33 cellular contexts compared by ENCODE assay signal in the genomic region with DNA sequence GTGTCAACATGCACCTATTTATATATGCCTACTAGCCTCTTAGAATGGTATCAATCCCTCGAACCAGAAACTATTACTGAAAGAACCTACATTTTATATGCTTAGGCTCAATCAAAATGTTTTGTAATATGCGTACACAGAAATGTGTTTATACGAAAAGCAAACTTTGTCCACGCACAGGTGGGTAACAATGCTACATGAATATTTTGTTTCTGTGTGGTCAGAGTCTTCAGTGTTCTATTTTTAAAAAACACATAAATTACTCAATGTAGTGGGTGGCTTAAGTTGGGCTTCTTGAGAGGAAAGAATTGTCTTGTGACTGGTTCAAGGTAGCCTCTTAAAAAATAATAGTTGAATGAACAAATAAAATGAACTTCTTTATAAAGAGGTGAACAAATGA.
"Had no signal": no experiment of that assay in that cellular context is flagged by ENCODE, and none has a peak within 500 bp of the region (broad histone marks: within the 10 kb centered on the region; RNA-seq: fewer than 3 reads in every experiment).

No MANE protein-coding gene starts in this region.

- H3K36me3 Mint-ChIP-seq: activated CD4-positive, alpha-beta memory T cell treated with anti-CD3 and anti-CD28 coated beads for 36 hours had no signal

- H3K4me3 Mint-ChIP-seq: activated CD4-positive, alpha-beta memory T cell treated with anti-CD3 and anti-CD28 coated beads for 36 hours; activated CD4-positive, alpha-beta T cell treated with anti-CD3 and anti-CD28 coated beads for 36 hours; activated CD4-positive, alpha-beta T cell treated with anti-CD3 and anti-CD28 coated beads, Interleukin-2, amount 10 ng/mL, durations not matched to agents 24 days and 14 days; activated CD8-positive, alpha-beta memory T cell treated with anti-CD3 and anti-CD28 coated beads, Interleukin-2, amount 10 ng/mL, durations not matched to agents 7 days and 5 days; activated CD8-positive, alpha-beta T cell treated with anti-CD3 and anti-CD28 coated beads, Interleukin-2, amount 10 ng/mL, durations not matched to agents 7 days and 5 days; activated naive CD4-positive, alpha-beta T cell treated with anti-CD3 and anti-CD28 coated beads for 36 hours; activated naive CD4-positive, alpha-beta T cell treated with anti-CD3 and anti-CD28 coated beads, Interleukin-2, amount 50 U/mL, for 24 hours; activated naive CD8-positive, alpha-beta T cell treated with anti-CD3 and anti-CD28 coated beads for 36 hours; activated naive CD8-positive, alpha-beta T cell treated with anti-CD3 and anti-CD28 coated beads, Interleukin-2, amount 50 U/mL, for 24 hours; effector memory CD8-positive, alpha-beta T cell; T-helper 17 cell; T-helper 2 cell treated with Interferon-gamma antibody and Interleukin-4, amounts not matched to agents 5 μg/mL and 100 μg/mL, for 36 hours had no signal

- H3K27ac Mint-ChIP-seq: activated CD4-positive, alpha-beta memory T cell treated with anti-CD3 and anti-CD28 coated beads for 36 hours; activated CD4-positive, alpha-beta T cell treated with anti-CD3 and anti-CD28 coated beads for 36 hours; activated CD4-positive, alpha-beta T cell treated with anti-CD3 and anti-CD28 coated beads, Interleukin-2, amount 10 ng/mL, durations not matched to agents 24 days and 14 days; activated CD8-positive, alpha-beta memory T cell treated with anti-CD3 and anti-CD28 coated beads, Interleukin-2, amount 10 ng/mL, durations not matched to agents 7 days and 5 days; activated CD8-positive, alpha-beta T cell treated with anti-CD3 and anti-CD28 coated beads, Interleukin-2, amount 10 ng/mL, durations not matched to agents 7 days and 5 days; activated naive CD4-positive, alpha-beta T cell treated with anti-CD3 and anti-CD28 coated beads for 36 hours; activated naive CD4-positive, alpha-beta T cell treated with anti-CD3 and anti-CD28 coated beads, Interleukin-2, amount 50 U/mL, for 24 hours; activated naive CD8-positive, alpha-beta T cell treated with anti-CD3 and anti-CD28 coated beads for 36 hours; activated T-helper 2 cell treated with anti-CD3 and anti-CD28 coated beads, Interferon-gamma antibody, Interleukin-2, Interleukin-4, amounts not matched to agents 10 μg/mL and 5 μg/mL and 100 μg/mL, durations not matched to agents 14 hours and 24 hours and 36 hours; T-helper 17 cell; T-helper 2 cell treated with Interferon-gamma antibody and Interleukin-4, amounts not matched to agents 5 μg/mL and 100 μg/mL, for 36 hours had no signal

- ATAC-seq: activated CD4-positive, alpha-beta T cell treated with anti-CD3 and anti-CD28 coated beads for 36 hours; activated CD8-positive, alpha-beta memory T cell treated with anti-CD3 and anti-CD28 coated beads, Interleukin-2, amount 10 ng/mL, durations not matched to agents 7 days and 5 days; activated CD8-positive, alpha-beta T cell treated with anti-CD3 and anti-CD28 coated beads, Interleukin-2, amount 10 ng/mL, durations not matched to agents 7 days and 5 days; activated naive CD8-positive, alpha-beta T cell treated with anti-CD3 and anti-CD28 coated beads, Interleukin-2, amount 50 U/mL, for 24 hours; body of pancreas; effector memory CD8-positive, alpha-beta T cell; heart left ventricle; T-helper 17 cell had no signal

- H3K9me3 Mint-ChIP-seq: activated CD4-positive, alpha-beta memory T cell treated with anti-CD3 and anti-CD28 coated beads for 36 hours; effector memory CD8-positive, alpha-beta T cell; T-helper 2 cell treated with Interferon-gamma antibody and Interleukin-4, amounts not matched to agents 5 μg/mL and 100 μg/mL, for 36 hours had no signal

- H3K27me3 Mint-ChIP-seq: activated CD4-positive, alpha-beta memory T cell treated with anti-CD3 and anti-CD28 coated beads for 36 hours; activated CD4-positive, alpha-beta T cell treated with anti-CD3 and anti-CD28 coated beads for 36 hours; activated CD4-positive, alpha-beta T cell treated with anti-CD3 and anti-CD28 coated beads, Interleukin-2, amount 10 ng/mL, durations not matched to agents 24 days and 14 days; activated CD8-positive, alpha-beta memory T cell treated with anti-CD3 and anti-CD28 coated beads, Interleukin-2, amount 10 ng/mL, durations not matched to agents 7 days and 5 days; activated naive CD4-positive, alpha-beta T cell treated with anti-CD3 and anti-CD28 coated beads, Interleukin-2, amount 50 U/mL, for 24 hours; activated naive CD8-positive, alpha-beta T cell treated with anti-CD3 and anti-CD28 coated beads for 36 hours; activated naive CD8-positive, alpha-beta T cell treated with anti-CD3 and anti-CD28 coated beads, Interleukin-2, amount 50 U/mL, for 24 hours; effector memory CD8-positive, alpha-beta T cell; T-helper 17 cell had no signal

- DNase-seq: activated CD4-positive, alpha-beta memory T cell treated with anti-CD3 and anti-CD28 coated beads for 36 hours; activated CD4-positive, alpha-beta T cell treated with anti-CD3 and anti-CD28 coated beads for 36 hours; activated CD4-positive, alpha-beta T cell treated with anti-CD3 and anti-CD28 coated beads, Interleukin-2, amount 10 ng/mL, durations not matched to agents 24 days and 14 days; activated CD4-positive, CD25-positive, alpha-beta regulatory T cell; activated CD4-positive, CD25-positive, alpha-beta regulatory T cell treated with anti-CD3 and anti-CD28 coated beads, Interleukin-2, amount 50 U/mL, for 72 hours; activated CD8-positive, alpha-beta memory T cell treated with anti-CD3 and anti-CD28 coated beads, Interleukin-2, amount 10 ng/mL, durations not matched to agents 7 days and 5 days; activated CD8-positive, alpha-beta memory T cell treated with anti-CD3 and anti-CD28 coated beads, Interleukin-2, amount 50 U/mL, for 4 hours; activated CD8-positive, alpha-beta T cell treated with anti-CD3 and anti-CD28 coated beads, Interleukin-2, amount 10 ng/mL, durations not matched to agents 7 days and 5 days; activated effector memory CD4-positive, alpha-beta T cell treated with anti-CD3 and anti-CD28 coated beads, Interleukin-2, amount 50 U/mL, for 16 hours; activated naive CD4-positive, alpha-beta T cell treated with anti-CD3 and anti-CD28 coated beads for 36 hours; activated naive CD8-positive, alpha-beta T cell treated with anti-CD3 and anti-CD28 coated beads for 36 hours; activated naive CD8-positive, alpha-beta T cell treated with anti-CD3 and anti-CD28 coated beads, Interleukin-2, amount 50 U/mL, for 24 hours; activated T-cell treated with anti-CD3 and anti-CD28 coated beads, Interleukin-2, amount 50 U/mL, for 1 hour; activated T-cell treated with anti-CD3 and anti-CD28 coated beads, Interleukin-2, amount 50 U/mL, for 48 hours; adrenal gland; amygdala; aorta; body of pancreas; caudate nucleus; cortex of kidney; dermis blood vessel endothelial cell; effector CD4-positive, alpha-beta T cell; effector memory CD8-positive, alpha-beta T cell; erythroblast; foreskin fibroblast; glutamatergic neuron; heart left ventricle; T-helper 1 cell; T-helper 17 cell; T1000 had no signal
